ENCODE assay signal across 1 cellular context in genomic region chr11:72696866-72697428, GRCh38.
TF ChIP-seq lines count a peak whose summit lies in the region.

No MANE protein-coding gene starts in this region.

TF ChIP-seq in GM23338, 12 proteins besides CTCF, POLR2A, EP300 and RAD21 (continued from another document):
- no peak for TF ChIP-seq ZNF462 (CRISPR knock-in tag; IDR thresholded peaks at IDR 0.05)
- no peak for TF ChIP-seq CREB1 (CRISPR knock-in tag; IDR thresholded peaks at IDR 0.05; ENCODE audit: low read depth)
